ENCODE assay signal across 12 cellular contexts in genomic region chr17:4536742-4537411, GRCh38. TPM values are rescaled to one million over a fixed set of nuclear protein-coding genes. Genes with fewer than 3 reads are reported as not detected.
DNase-seq lines count a peak whose midpoint lies in the region; TF ChIP-seq lines count a peak whose summit lies in the region.
"Had no signal": no experiment of that assay in that cellular context is flagged by ENCODE, and none has a peak within 500 bp of the region (broad histone marks: within the 10 kb centered on the region; RNA-seq: fewer than 3 reads in every experiment).

No MANE protein-coding gene starts in this region.

- H2BK15ac ChIP-seq in mesendoderm (replicated peaks; ENCODE audit: low read depth): no peak overlapping the region

- peak overlapping the region; percentile 52 for H3K27ac Mint-ChIP-seq in activated naive CD4-positive, alpha-beta T cell treated with anti-CD3 and anti-CD28 coated beads, Interleukin-2, amount 10 ng/mL, durations not matched to agents 7 days and 5 days
- H3K27ac Mint-ChIP-seq in endodermal cell: no peak overlapping the region
- H3K27ac Mint-ChIP-seq: activated CD8-positive, alpha-beta T cell treated with anti-CD3 and anti-CD28 coated beads, Interleukin-2, amount 10 ng/mL, durations not matched to agents 7 days and 5 days had no signal

- no peaks in the 10 kb centered on the region for H3K27me3 ChIP-seq in endodermal cell (ENCODE audit: control insufficient read depth, insufficient read depth, low read length, poor library complexity, severe bottlenecking)
- H3K27me3 ChIP-seq in mesendoderm (ENCODE audit: insufficient read depth, low read length, poor library complexity): no peaks in the 10 kb centered on the region
- H3K27me3 ChIP-seq in vagina: no peaks in the 10 kb centered on the region
- H3K27me3 ChIP-seq: cardiac muscle cell, SJCRH30 had no signal

- no peaks in the 10 kb centered on the region for H3K79me1 ChIP-seq in mesendoderm (ENCODE audit: low read length)

- intact Hi-C loops in vagina (cut with DNase I): loop anchor here (10.0 kb wide), 1 partner anchor 102 kb away; the partner anchor contains the start of gene SPNS3

- H3K27ac ChIP-seq in endodermal cell (ENCODE audit: low read depth, low read length) (no peak overlapping the region), mesendoderm (ENCODE audit: low read depth, low read length) (no peak overlapping the region), vagina (peak overlapping the region; percentile 36)
- H3K27ac ChIP-seq: cardiac muscle cell, SJCRH30 had no signal

- H3K36me3 ChIP-seq in endodermal cell (ENCODE audit: control insufficient read depth, insufficient read depth, low read length): peaks cover 16% of the 10 kb centered on the region
- H3K36me3 ChIP-seq in mesendoderm (ENCODE audit: control insufficient read depth, insufficient read depth, low read length): peaks cover 11% of the 10 kb centered on the region
- H3K36me3 ChIP-seq in vagina: peaks cover 0 to 30% of the 10 kb centered on the region in 2 donors
- H3K36me3 ChIP-seq: SJCRH30 had no signal

- no peak overlapping the region for H3K18ac ChIP-seq in mesendoderm (ENCODE audit: low read length)

- H3K36me3 Mint-ChIP-seq in activated naive CD4-positive, alpha-beta T cell treated with anti-CD3 and anti-CD28 coated beads, Interleukin-2, amount 10 ng/mL, durations not matched to agents 7 days and 5 days: peaks cover 3% of the 10 kb centered on the region
- peaks cover 14% of the 10 kb centered on the region for H3K36me3 Mint-ChIP-seq in endodermal cell (ENCODE audit: low read depth)

- H3K4me3 ChIP-seq in endodermal cell (ENCODE audit: low read length) (no peak overlapping the region), mesendoderm (ENCODE audit: low read length) (no peak overlapping the region), vagina (peak overlapping the region; percentile 11 to 16)
- H3K4me3 ChIP-seq: cardiac muscle cell, SJCRH30 had no signal

- WGBS in endodermal cell (ENCODE audit: insufficient coverage in 1 of 2, insufficient read length in 1 of 2), 2 experiments: 70 to 86% methylated on average over 6 to 18 of the region's 18 CpGs
- no CpG with 5 or more reads among the region's 18 CpGs for WGBS in mesendoderm (ENCODE audit: extremely low coverage, insufficient coverage, low lambda C conversion rate)

- H3K56ac ChIP-seq in mesendoderm (ENCODE audit: low read length): peak overlapping the region; percentile 12

- H4K5ac ChIP-seq in mesendoderm (ENCODE audit: low read length): no peak overlapping the region

- H3K79me2 ChIP-seq in mesendoderm (ENCODE audit: control insufficient read depth, insufficient read depth, low read length): no peaks in the 10 kb centered on the region

- no peak overlapping the region for H3K4me3 Mint-ChIP-seq in activated naive CD4-positive, alpha-beta T cell treated with anti-CD3 and anti-CD28 coated beads, Interleukin-2, amount 10 ng/mL, durations not matched to agents 7 days and 5 days
- H3K4me3 Mint-ChIP-seq in endodermal cell: no peak overlapping the region
- H3K4me3 Mint-ChIP-seq: activated CD8-positive, alpha-beta T cell treated with anti-CD3 and anti-CD28 coated beads, Interleukin-2, amount 10 ng/mL, durations not matched to agents 7 days and 5 days had no signal

- TF ChIP-seq POLR2A in vagina (IDR thresholded peaks at IDR 0.05): no peak

- H3K9me3 ChIP-seq in endodermal cell (ENCODE audit: control insufficient read depth, low read length) (no peaks in the 10 kb centered on the region), vagina (no peaks in the 10 kb centered on the region)
- H3K9me3 ChIP-seq: SJCRH30 had no signal

- no peak for TF ChIP-seq CTCF in endodermal cell (conservative IDR thresholded peaks at IDR 0.05)
- TF ChIP-seq CTCF in vagina (IDR thresholded peaks at IDR 0.05): no peak

- H2BK5ac ChIP-seq in mesendoderm (ENCODE audit: low read length): no peak overlapping the region

- no peak overlapping the region for H2BK120ac ChIP-seq in mesendoderm (ENCODE audit: low read depth, low read length)

- H3K27me3 Mint-ChIP-seq in activated naive CD4-positive, alpha-beta T cell treated with anti-CD3 and anti-CD28 coated beads, Interleukin-2, amount 10 ng/mL, durations not matched to agents 7 days and 5 days: peaks cover 21% of the 10 kb centered on the region
- peaks cover 22% of the 10 kb centered on the region for H3K27me3 Mint-ChIP-seq in endodermal cell (ENCODE audit: insufficient read depth)

- no peak overlapping the region for H3K4ac ChIP-seq in mesendoderm (ENCODE audit: low read depth, low read length)

- no peaks in the 10 kb centered on the region for H3K4me1 Mint-ChIP-seq in activated naive CD4-positive, alpha-beta T cell treated with anti-CD3 and anti-CD28 coated beads, Interleukin-2, amount 10 ng/mL, durations not matched to agents 7 days and 5 days
- H3K4me1 Mint-ChIP-seq in endodermal cell: peaks cover 5% of the 10 kb centered on the region

- H3K9ac ChIP-seq in endodermal cell (ENCODE audit: extremely low read depth, low read length, poor library complexity, severe bottlenecking): no peak overlapping the region
- no peak overlapping the region for H3K9ac ChIP-seq in mesendoderm (ENCODE audit: low read length)

- no peak overlapping the region for H3K4me2 ChIP-seq in mesendoderm (ENCODE audit: low read length)

- H3K4me1 ChIP-seq in endodermal cell (ENCODE audit: control insufficient read depth, insufficient read depth, low read length): no peaks in the 10 kb centered on the region
- H3K4me1 ChIP-seq in mesendoderm (ENCODE audit: control insufficient read depth, low read depth, low read length): peaks cover 3% of the 10 kb centered on the region
- H3K4me1 ChIP-seq in vagina: peaks cover 49% of the 10 kb centered on the region
- H3K4me1 ChIP-seq: SJCRH30 had no signal

- no peak for DNase-seq in activated naive CD4-positive, alpha-beta T cell treated with anti-CD3 and anti-CD28 coated beads, Interleukin-2, amount 10 ng/mL, durations not matched to agents 7 days and 5 days
- DNase-seq in activated naive CD4-positive, alpha-beta T cell treated with anti-CD3 and anti-CD28 coated beads, Interleukin-2, amount 50 U/mL, for 16 hours: no peak
- DNase-seq in endodermal cell (peak; percentile 60), mesendoderm (peak; percentile 34), vagina (ENCODE audit: extremely low spot score in 2 of 2) (no peak), RKO (ENCODE audit: low spot score) (no peak), NCI-H1105 (lab: John Stamatoyannopoulos, UW) (no peak)
- no peak for DNase-seq in effector CD8-positive, alpha-beta T cell (lab: John Stamatoyannopoulos, UW)
- DNase-seq: activated CD8-positive, alpha-beta T cell treated with anti-CD3 and anti-CD28 coated beads, Interleukin-2, amount 10 ng/mL, durations not matched to agents 7 days and 5 days; NCI-H1930; SJCRH30 had no signal

- CTCF ChIA-PET in activated naive CD4-positive, alpha-beta T cell treated with anti-CD3 and anti-CD28 coated beads, Interleukin-2, amount 10 ng/mL, durations not matched to agents 7 days and 5 days (lab: Charles Lee): interaction anchor here (0.6 to 1.4 kb wide), 2 partner anchors 30 to 106 kb away, joined by 3 read pairs; no protein-coding TSS in a partner anchor

- H3K9me3 Mint-ChIP-seq in activated naive CD4-positive, alpha-beta T cell treated with anti-CD3 and anti-CD28 coated beads, Interleukin-2, amount 10 ng/mL, durations not matched to agents 7 days and 5 days: no peaks in the 10 kb centered on the region
- no peaks in the 10 kb centered on the region for H3K9me3 Mint-ChIP-seq in endodermal cell

- H4K8ac ChIP-seq in mesendoderm (ENCODE audit: low read depth, low read length): no peak overlapping the region

- no peak overlapping the region for H3K23ac ChIP-seq in mesendoderm (ENCODE audit: low read length)

- no peak overlapping the region for H2AK5ac ChIP-seq in mesendoderm (ENCODE audit: low read length)

RNA-seq across cellular contexts. Expression of gene MYBBP1A, which starts 18.3 kb away (rescaled TPM):
- total RNA-seq in endodermal cell: 10 to 100 TPM; 55.6 to 70.9 TPM
- 31.3 TPM for polyA plus RNA-seq in endodermal cell (2013, experiment 1 of 2)
- polyA plus RNA-seq in endodermal cell (2013, experiment 2 of 2): 24.9 TPM
- polyA plus RNA-seq in mesendoderm (2013, experiment 1 of 2): 74.9 TPM
- polyA plus RNA-seq in mesendoderm (2013, experiment 2 of 2): 78.6 TPM
- total RNA-seq in vagina: 47.1 TPM

RNA-seq across cellular contexts. Expression of gene GGT6, which starts 23.5 kb away (rescaled TPM):
- total RNA-seq in endodermal cell (not detected), vagina (9.6 TPM)
- polyA plus RNA-seq in endodermal cell (2013, experiment 1 of 2): not detected
- not detected for polyA plus RNA-seq in endodermal cell (2013, experiment 2 of 2)
- polyA plus RNA-seq in mesendoderm (2013, experiment 1 of 2): 0.06 TPM
- 0.04 TPM for polyA plus RNA-seq in mesendoderm (2013, experiment 2 of 2)
- total RNA-seq: activated CD8-positive, alpha-beta T cell treated with anti-CD3 and anti-CD28 coated beads, Interleukin-2, amount 10 ng/mL, durations not matched to agents 7 days and 5 days; cardiac muscle cell; SJCRH30 had no signal
- polyA plus RNA-seq: cardiac muscle cell had no signal

RNA-seq across cellular contexts. Expression of gene SPNS2, which starts 38.2 kb away (rescaled TPM):
- under 1 TPM in 1 of 2 donors, not detected in 1; 0.09 TPM for total RNA-seq in endodermal cell
- 3.3 TPM for polyA plus RNA-seq in endodermal cell (2013, experiment 1 of 2)
- 2.2 TPM for polyA plus RNA-seq in endodermal cell (2013, experiment 2 of 2)
- polyA plus RNA-seq in mesendoderm (2013, experiment 1 of 2): 0.24 TPM
- polyA plus RNA-seq in mesendoderm (2013, experiment 2 of 2): 0.15 TPM
- total RNA-seq in vagina: 79.3 TPM

RNA-seq across cellular contexts. Expression of gene SMTNL2, which starts 47.5 kb away (rescaled TPM):
- under 1 TPM; 0.51 to 0.79 TPM for total RNA-seq in endodermal cell
- 2.5 TPM for polyA plus RNA-seq in endodermal cell (2013, experiment 1 of 2)
- 3.0 TPM for polyA plus RNA-seq in endodermal cell (2013, experiment 2 of 2)
- 0.73 TPM for polyA plus RNA-seq in mesendoderm (2013, experiment 1 of 2)
- 0.60 TPM for polyA plus RNA-seq in mesendoderm (2013, experiment 2 of 2)
- 2.5 TPM for total RNA-seq in vagina
- total RNA-seq: activated CD8-positive, alpha-beta T cell treated with anti-CD3 and anti-CD28 coated beads, Interleukin-2, amount 10 ng/mL, durations not matched to agents 7 days and 5 days; SJCRH30 had no signal

Comparison
In these comparisons a context has a peak if more than half of its experiments do, and no peak if none do; other contexts are left out.
1. DNase-seq: peak in endodermal cell (single experiment) and mesendoderm (single experiment); none in activated naive CD4-positive, alpha-beta T cell treated with anti-CD3 and anti-CD28 coated beads, Interleukin-2, amount 10 ng/mL, durations not matched to agents 7 days and 5 days (single experiment), activated naive CD4-positive, alpha-beta T cell treated with anti-CD3 and anti-CD28 coated beads, Interleukin-2, amount 50 U/mL, for 16 hours (single experiment), vagina (0 of 2), effector CD8-positive, alpha-beta T cell (single experiment), RKO (single experiment) and NCI-H1105 (single experiment).
2. H3K4me3 ChIP-seq: peak in vagina (2 of 2); none in endodermal cell (single experiment) and mesendoderm (single experiment).
3. RNA of gene GGT6, which starts 23.5 kb away (total RNA-seq): 9.6 TPM in vagina (single experiment); not detected in endodermal cell; every median in the first group is over 10 times any median in the second.
4. RNA of gene SPNS2, which starts 38.2 kb away (total RNA-seq): 79.3 TPM in vagina (single experiment); 0.09 TPM in endodermal cell; every median in the first group is over 10 times any median in the second.